Comparison of ENCODE assay signal across 8 cellular contexts in the genomic region with DNA sequence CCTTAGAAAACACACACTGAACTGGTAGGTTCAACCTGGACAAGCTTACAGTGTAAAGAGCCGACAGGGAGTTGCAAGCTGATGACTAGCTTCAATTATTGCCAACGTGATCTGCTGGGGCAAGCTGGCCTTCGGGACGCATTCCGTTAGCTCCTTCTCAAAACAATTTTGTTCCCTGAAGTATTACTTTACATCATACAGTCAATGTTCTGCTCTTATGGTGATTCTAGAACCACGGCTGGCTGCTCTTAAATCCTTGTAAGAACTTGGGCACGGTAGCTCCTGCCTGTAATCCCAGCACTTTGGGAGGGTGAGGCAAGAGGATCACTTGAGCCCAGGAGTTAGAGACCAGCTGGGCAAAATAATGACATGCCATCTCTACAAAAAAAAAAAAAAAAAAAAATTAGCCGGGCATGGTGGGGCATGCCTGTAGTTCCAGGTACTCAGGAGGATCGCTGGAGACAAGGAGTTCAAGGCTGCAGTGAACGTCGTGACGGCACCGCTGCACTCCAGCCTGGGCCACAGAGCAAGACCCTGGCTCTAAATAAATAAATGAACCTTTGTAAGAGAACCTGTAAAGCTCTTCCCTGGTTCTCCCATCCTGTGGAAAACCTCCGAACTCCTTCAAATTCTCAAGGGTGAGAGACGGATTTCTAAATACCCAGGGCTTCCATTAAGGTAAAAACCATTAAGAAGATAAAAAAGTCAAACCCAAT. TPM values are rescaled to one million over a fixed set of nuclear protein-coding genes. Genes with fewer than 3 reads are reported as not detected.
DNase-seq lines count a peak whose midpoint lies in the region; ATAC-seq, FAIRE-seq and TF ChIP-seq lines count a peak whose summit lies in the region.
"Had no signal": no experiment of that assay in that cellular context is flagged by ENCODE, and none has a peak within 500 bp of the region (broad histone marks: within the 10 kb centered on the region; RNA-seq: fewer than 3 reads in every experiment).

No MANE protein-coding gene starts in this region.

- dilution Hi-C loops in endothelial cell of umbilical vein (cut with MboI; ENCODE audit: extremely low pct_ligation_motif_present, low sequenced_read_pairs) = no loop called here

- DNase-seq in HCT116 (ENCODE audit: low read depth, low spot score) (no peak), Panc1 (ENCODE audit: low read depth, low spot score) (no peak), endothelial cell of umbilical vein (ENCODE audit: low read depth, low spot score) (no peak), osteocyte (ENCODE audit: extremely low spot score, unreplicated experiment) (no peak), HTR-8/SVneo (ENCODE audit: insufficient read length, low spot score) (no peak), NCI-H128 (lab: John Stamatoyannopoulos, UW; ENCODE audit: unreplicated experiment) (no peak)
- DNase-seq: Right ventricle myocardium superior had no signal

- CTCF ChIA-PET in HCT116 (lab: Charles Lee) = interaction anchor here (1.4 kb wide), 1 partner anchor 12 kb away, joined by 11 read pairs; no protein-coding TSS in a partner anchor
- CTCF ChIA-PET in Panc1 (lab: Charles Lee) = no interaction called here
- CTCF ChIA-PET in endothelial cell of umbilical vein (lab: Charles Lee) = interaction anchor here (1.0 to 1.7 kb wide), 8 partner anchors 12 to 77 kb away, joined by 3 to 8 read pairs (median 4); a partner anchor contains a TSS

- intact Hi-C loops in HCT116 (cut with micrococcal nuclease) (no loop called here), Panc1 (cut with micrococcal nuclease; ENCODE audit: unreplicated experiment) (no loop called here), endothelial cell of umbilical vein (cut with micrococcal nuclease) (loop anchor here (2.0 to 5.0 kb wide), 2 partner anchors 14 to 76 kb away; a partner anchor contains a TSS)

- H3K36me3 ChIP-seq in HCT116 (ENCODE audit: control insufficient read depth in 1 of 2, insufficient read depth in 2 of 2, low read length in 2 of 2) (no peaks in the 10 kb centered on the region), Panc1 (ENCODE audit: control insufficient read depth, insufficient read depth, low read length) (no peaks in the 10 kb centered on the region), endothelial cell of umbilical vein (ENCODE audit: control insufficient read depth in 2 of 2, extremely low read depth in 1 of 2, insufficient read depth in 2 of 2, low read length in 2 of 2) (peaks cover 0 to 6% of the 10 kb centered on the region in 2 experiments)

- POLR2A ChIA-PET in HCT116 (lab: Charles Lee) = interaction anchor here (0.6 to 1.2 kb wide), 2 partner anchors 59 to 170 kb away, joined by 3 read pairs; no protein-coding TSS in a partner anchor
- POLR2A ChIA-PET in Panc1 (lab: Charles Lee) = no interaction called here
- POLR2A ChIA-PET in endothelial cell of umbilical vein (lab: Charles Lee) = no interaction called here

- H3K9me1 ChIP-seq in endothelial cell of umbilical vein (replicated peaks; ENCODE audit: control insufficient read depth, extremely low read depth, insufficient read depth, low read length) = no peaks in the 10 kb centered on the region

- H3K27ac ChIP-seq in HCT116 (ENCODE audit: low read depth, low read length) (no peak overlapping the region), Panc1 (ENCODE audit: low read length) (no peak overlapping the region), endothelial cell of umbilical vein (ENCODE audit: insufficient read depth, low read depth, low read length) (no peak overlapping the region)

- BruUV-seq in HCT116 (replicated peaks; lab: Mats Ljungman, UMichigan) (TSS peak; percentile 55), Panc1 (replicated peaks; lab: Mats Ljungman, UMichigan) (TSS peak; percentile 69), endothelial cell of umbilical vein (replicated peaks; lab: Mats Ljungman, UMichigan) (no TSS peak)

- peak overlapping the region; percentile 73 for H3K4me3 Mint-ChIP-seq in osteocyte (ENCODE audit: unreplicated experiment)

- no peak for TF ChIP-seq RAD21 in HCT116 (IDR thresholded peaks at IDR 0.05; ENCODE audit: low read depth)

- TF ChIP-seq CTCF in HCT116 (IDR thresholded peaks at IDR 0.05 in 2 of 3, conservative IDR thresholded peaks at IDR 0.05 in 1 of 3; ENCODE audit: borderline replicate concordance in 1 of 3, insufficient read depth in 1 of 3, low read depth in 2 of 3, low read length in 2 of 3) (no peak), Panc1 (IDR thresholded peaks at IDR 0.05) (no peak), endothelial cell of umbilical vein (IDR thresholded peaks at IDR 0.05; ENCODE audit: extremely low read depth in 1 of 2, insufficient read depth in 1 of 2, low read depth in 1 of 2, low read length in 2 of 2) (no peak), osteocyte (IDR thresholded peaks at IDR 0.05) (no peak)

- FAIRE-seq in endothelial cell of umbilical vein (lab: Jason Lieb, UNC) = peak; percentile 48
- no peak for FAIRE-seq in HTR-8/SVneo (lab: Jason Lieb, UNC)

- TF ChIP-seq POLR2A in HCT116 (IDR thresholded peaks at IDR 0.05; ENCODE audit: borderline replicate concordance, extremely low read depth, insufficient read depth, insufficient read length) = no peak
- no peak for TF ChIP-seq POLR2A in endothelial cell of umbilical vein (IDR thresholded peaks at IDR 0.05; ENCODE audit: low read depth, low read length)

- H3K79me2 ChIP-seq in HCT116 (ENCODE audit: insufficient read depth, low read length) (no peaks in the 10 kb centered on the region), endothelial cell of umbilical vein (ENCODE audit: control insufficient read depth, insufficient read depth, low read length) (no peaks in the 10 kb centered on the region)

- H3K27ac Mint-ChIP-seq in osteocyte (ENCODE audit: unreplicated experiment) = no peak overlapping the region

- H3K9me2 ChIP-seq in HCT116 (ENCODE audit: insufficient read depth) = no peaks in the 10 kb centered on the region

- in situ Hi-C loops in Panc1 (cut with HindIII; ENCODE audit: low pct_unique_long_range_greater_than_20kb, low sequenced_read_pairs) = no loop called here

- H3K9me3 ChIP-seq in HCT116 (ENCODE audit: control insufficient read depth in 1 of 2, insufficient read depth in 1 of 2, low read depth in 1 of 2, low read length in 2 of 2) (peaks cover 9 to 15% of the 10 kb centered on the region in 2 experiments; a peak in 3 of 4 replicates), Panc1 (ENCODE audit: control insufficient read depth, insufficient read depth, low read depth, low read length) (peaks cover 13% of the 10 kb centered on the region; the same call in 1 of the 2 replicates), endothelial cell of umbilical vein (replicated peaks; ENCODE audit: control insufficient read depth, insufficient read depth, low read length) (no peaks in the 10 kb centered on the region)

- H2AFZ ChIP-seq in HCT116 (ENCODE audit: low read depth, low read length, poor library complexity, severe bottlenecking) = no peak overlapping the region
- H2AFZ ChIP-seq in endothelial cell of umbilical vein (ENCODE audit: low read depth, low read length) = no peak overlapping the region

- no peaks in the 10 kb centered on the region for H4K20me1 ChIP-seq in HCT116 (ENCODE audit: insufficient read depth)
- H4K20me1 ChIP-seq in endothelial cell of umbilical vein (replicated peaks; ENCODE audit: control insufficient read depth, extremely low read depth, insufficient read depth, low read length) = no peaks in the 10 kb centered on the region

- H3K36me3 Mint-ChIP-seq in osteocyte (ENCODE audit: unreplicated experiment) = peaks cover 15% of the 10 kb centered on the region

- peaks cover 6% of the 10 kb centered on the region for H3K9me3 Mint-ChIP-seq in osteocyte (ENCODE audit: unreplicated experiment)

- H3K4me1 ChIP-seq in HCT116 (ENCODE audit: control insufficient read depth in 1 of 2, insufficient read depth in 2 of 2, low read length in 2 of 2) = peaks cover 0 to 14% of the 10 kb centered on the region in 2 experiments; a peak in 1 of 4 replicates
- H3K4me1 ChIP-seq in Panc1 (ENCODE audit: control insufficient read depth, insufficient read depth, low read length) = peaks cover 5% of the 10 kb centered on the region; the same call in 1 of the 2 replicates
- peaks cover 4% of the 10 kb centered on the region for H3K4me1 ChIP-seq in endothelial cell of umbilical vein (ENCODE audit: control insufficient read depth, extremely low read depth, insufficient read depth, low read length)

- H3K4me3 ChIP-seq in HCT116 (replicated peaks in 1 of 2; ENCODE audit: low read depth in 1 of 2, low read length in 2 of 2) (no peak overlapping the region), Panc1 (ENCODE audit: low read depth in 2 of 2, low read length in 2 of 2) (no peak overlapping the region), endothelial cell of umbilical vein (replicated peaks in 1 of 3; ENCODE audit: insufficient read depth in 1 of 3, low read depth in 1 of 3, low read length in 3 of 3) (no peak overlapping the region)

- RAD21 ChIA-PET in HCT116 (lab: Charles Lee; ENCODE audit: low non-redundant PET in 1 of 2, low total read pairs in 2 of 2, uncharacterized antibody in 2 of 2, unreplicated experiment in 2 of 2) = no interaction called here

- H3K27me3 ChIP-seq in HCT116 (ENCODE audit: insufficient read depth, low read length) (no peaks in the 10 kb centered on the region), Panc1 (ENCODE audit: control insufficient read depth, insufficient read depth, low read length) (no peaks in the 10 kb centered on the region), endothelial cell of umbilical vein (ENCODE audit: control insufficient read depth in 2 of 2, insufficient read depth in 2 of 2, low read length in 2 of 2) (peaks cover 0 to 2% of the 10 kb centered on the region in 2 experiments)

- H3K4me2 ChIP-seq in HCT116 (ENCODE audit: low read length) (no peak overlapping the region), endothelial cell of umbilical vein (ENCODE audit: insufficient read depth, low read length) (no peak overlapping the region)

- no peaks in the 10 kb centered on the region for H3K27me3 Mint-ChIP-seq in osteocyte (ENCODE audit: unreplicated experiment)

- peaks cover 19% of the 10 kb centered on the region for H3K4me1 Mint-ChIP-seq in osteocyte (ENCODE audit: unreplicated experiment)

- no peak for ATAC-seq in HCT116
- no peak for ATAC-seq in Panc1
- no peak for ATAC-seq in HG03571 (IDR thresholded peaks at IDR 0.05; ENCODE audit: unreplicated experiment)

- H3K9ac ChIP-seq in HCT116 (ENCODE audit: low read length) (no peak overlapping the region), endothelial cell of umbilical vein (replicated peaks; ENCODE audit: extremely low read depth, insufficient read depth, low read length) (no peak overlapping the region)

RNA-seq across cellular contexts. Expression of a gene that starts 2.0 kb away (rescaled TPM):
- 7.2 TPM for total RNA-seq in HCT116 (2021; ENCODE audit: unreplicated experiment)
- polyA plus RNA-seq in HCT116 (2012) = 6.9 and 7.9 TPM in 2 replicates
- 26.8 TPM for total RNA-seq in Panc1 (2021; ENCODE audit: unreplicated experiment)
- 32.9 TPM for polyA plus RNA-seq in Panc1 (2012; ENCODE audit: insufficient read length)
- 22.4 and 33.9 TPM in 2 replicates for total RNA-seq in endothelial cell of umbilical vein
- polyA plus RNA-seq in endothelial cell of umbilical vein = 37.4 and 47.6 TPM in 2 replicates
- polyA plus RNA-seq in endothelial cell of umbilical vein (2011; cell fraction: cytosol; rRNA removed) = 24.5 and 26.4 TPM in 2 replicates
- 21.8 and 25.6 TPM in 2 replicates for polyA plus RNA-seq in endothelial cell of umbilical vein (2011; cell fraction: nucleus; rRNA removed)
- polyA plus RNA-seq in endothelial cell of umbilical vein (2012) = 37.3 and 83.1 TPM in 2 replicates
- 24.4 and 25.1 TPM in 2 replicates for polyA minus RNA-seq in endothelial cell of umbilical vein
- polyA minus RNA-seq in endothelial cell of umbilical vein (2011; cell fraction: cytosol; rRNA and poly(A)+ RNA removed) = 7.5 TPM
- polyA minus RNA-seq in endothelial cell of umbilical vein (2011; cell fraction: nucleus; rRNA and poly(A)+ RNA removed) = 10.2 and 13.3 TPM in 2 replicates
- 28.5 and 28.9 TPM in 2 replicates for total RNA-seq in osteocyte

RNA-seq across cellular contexts. Expression of a gene that starts 19.6 kb away (rescaled TPM):
- total RNA-seq in HCT116 (2021; ENCODE audit: unreplicated experiment) = 0.10 TPM
- 0.04 TPM in 1 of 2 replicates, not detected in the other for polyA plus RNA-seq in HCT116 (2012)
- 0.15 TPM for total RNA-seq in Panc1 (2021; ENCODE audit: unreplicated experiment)
- polyA plus RNA-seq in Panc1 (2012; ENCODE audit: insufficient read length) = 0.07 TPM
- total RNA-seq in endothelial cell of umbilical vein = not detected in 2 replicates
- not detected in 2 replicates for polyA plus RNA-seq in endothelial cell of umbilical vein
- polyA plus RNA-seq in endothelial cell of umbilical vein (2011; cell fraction: cytosol; rRNA removed) = 0.03 TPM in 1 of 2 replicates, not detected in the other
- polyA plus RNA-seq in endothelial cell of umbilical vein (2011; cell fraction: nucleus; rRNA removed) = 0.08 TPM in 1 of 2 replicates, not detected in the other
- polyA plus RNA-seq in endothelial cell of umbilical vein (2012) = not detected in 2 replicates
- 0.06 TPM in 1 of 2 replicates, not detected in the other for polyA minus RNA-seq in endothelial cell of umbilical vein
- polyA minus RNA-seq in endothelial cell of umbilical vein (2011; cell fraction: cytosol; rRNA and poly(A)+ RNA removed) = not detected
- polyA minus RNA-seq in endothelial cell of umbilical vein (2011; cell fraction: nucleus; rRNA and poly(A)+ RNA removed) = not detected in 2 replicates
- 0.08 and 0.26 TPM in 2 replicates for total RNA-seq in osteocyte
